In genomic region chr15:49895337-49896223, GRCh38 we compare ENCODE assay signal across 16 cellular contexts.
A peak's percentile ranks its signal among the peaks of the same experiment; 100 is the strongest.
DNase-seq lines count a peak whose midpoint lies in the region; ATAC-seq and TF ChIP-seq lines count a peak whose summit lies in the region.
"Had no signal": no experiment of that assay in that cellular context is flagged by ENCODE, and none has a peak within 500 bp of the region (broad histone marks: within the 10 kb centered on the region; RNA-seq: fewer than 3 reads in every experiment).

No MANE protein-coding gene starts in this region.

- H3K4me1 ChIP-seq in ACC112 (ENCODE audit: control insufficient read depth, insufficient read depth, low read length, unreplicated experiment) (no peaks in the 10 kb centered on the region), gastroesophageal sphincter (peaks cover under 1 to 32% (median 14%) of the 10 kb centered on the region in 3 donors)

- 33 to 70% methylated on average over 5 to 6 of the region's 6 CpGs for WGBS in gastroesophageal sphincter (ENCODE audit: low coverage in 1 of 2), 2 donors

- H3K27me3 ChIP-seq in ACC112 (ENCODE audit: insufficient read depth, low read length) (no peaks in the 10 kb centered on the region), gastroesophageal sphincter (no peaks in the 10 kb centered on the region)

- H3K4me3 ChIP-seq in ACC112 (ENCODE audit: low read depth, low read length) (no peak overlapping the region), gastroesophageal sphincter (no peak overlapping the region)

- TF ChIP-seq CTCF in gastroesophageal sphincter (IDR thresholded peaks at IDR 0.05) (no peak), neural crest cell (conservative IDR thresholded peaks at IDR 0.05) (no peak)

- POLR2A ChIA-PET in HEK293T (lab: Yijun Ruan, JAX) = no interaction called here

- H3K9me3 ChIP-seq in gastroesophageal sphincter = no peaks in the 10 kb centered on the region

- no peak overlapping the region for H3K27ac ChIP-seq in ACC112 (ENCODE audit: low read depth, low read length)
- H3K27ac ChIP-seq in gastroesophageal sphincter = peak overlapping the region; percentile 20 to 58 (median 42)

- peak overlapping the region; percentile 85 for H3K27ac Mint-ChIP-seq in neural crest cell (ENCODE audit: unreplicated experiment)
- H3K27ac Mint-ChIP-seq: activated naive CD4-positive, alpha-beta T cell treated with anti-CD3 and anti-CD28 coated beads, Interleukin-2, amount 10 ng/mL, durations not matched to agents 7 days and 5 days; memory B cell had no signal

- H3K36me3 Mint-ChIP-seq in neural crest cell (ENCODE audit: low read depth) = no peaks in the 10 kb centered on the region
- H3K36me3 Mint-ChIP-seq: activated naive CD4-positive, alpha-beta T cell treated with anti-CD3 and anti-CD28 coated beads, Interleukin-2, amount 10 ng/mL, durations not matched to agents 7 days and 5 days; memory B cell had no signal

- TF ChIP-seq EP300 in gastroesophageal sphincter (IDR thresholded peaks at IDR 0.05) = no peak

- peaks cover 8% of the 10 kb centered on the region for H3K9me3 Mint-ChIP-seq in neural crest cell
- H3K9me3 Mint-ChIP-seq: activated naive CD4-positive, alpha-beta T cell treated with anti-CD3 and anti-CD28 coated beads, Interleukin-2, amount 10 ng/mL, durations not matched to agents 7 days and 5 days; memory B cell had no signal

- H3K79me2 ChIP-seq in ACC112 (ENCODE audit: control insufficient read depth, insufficient read depth, low read length, unreplicated experiment) = no peaks in the 10 kb centered on the region

- ATAC-seq in gastroesophageal sphincter (peak; percentile 41), GM21825 (IDR thresholded peaks at IDR 0.05; ENCODE audit: unreplicated experiment) (no peak), HG03280 (IDR thresholded peaks at IDR 0.05; ENCODE audit: unreplicated experiment) (no peak)
- ATAC-seq: HCT116 had no signal

- CTCF ChIA-PET in HEK293T (lab: Yijun Ruan, JAX) = no interaction called here

- H3K36me3 ChIP-seq in ACC112 (ENCODE audit: insufficient read depth, low read length) (no peaks in the 10 kb centered on the region), gastroesophageal sphincter (no peaks in the 10 kb centered on the region)

- no peak for TF ChIP-seq POLR2A in gastroesophageal sphincter (IDR thresholded peaks at IDR 0.05)

- peaks cover 21% of the 10 kb centered on the region for H3K4me1 Mint-ChIP-seq in neural crest cell
- H3K4me1 Mint-ChIP-seq: activated naive CD4-positive, alpha-beta T cell treated with anti-CD3 and anti-CD28 coated beads, Interleukin-2, amount 10 ng/mL, durations not matched to agents 7 days and 5 days; memory B cell had no signal

- H3K27me3 Mint-ChIP-seq in neural crest cell (ENCODE audit: low read depth) = no peaks in the 10 kb centered on the region
- H3K27me3 Mint-ChIP-seq: activated naive CD4-positive, alpha-beta T cell treated with anti-CD3 and anti-CD28 coated beads, Interleukin-2, amount 10 ng/mL, durations not matched to agents 7 days and 5 days; memory B cell had no signal

- H2AFZ ChIP-seq in ACC112 (ENCODE audit: low read length, unreplicated experiment) = peak overlapping the region; percentile 39

- DNase-seq in SK-MEL-5 (ENCODE audit: low read depth, low spot score) (peak; percentile 32), neural crest cell (ENCODE audit: low read depth, low spot score) (no peak), HEK293T (ENCODE audit: extremely low spot score) (no peak), NCI-H345 (lab: John Stamatoyannopoulos, UW) (no peak)
- DNase-seq: activated naive CD4-positive, alpha-beta T cell treated with anti-CD3 and anti-CD28 coated beads, Interleukin-2, amount 10 ng/mL, durations not matched to agents 7 days and 5 days; cortex of kidney; NCI-H1092; NCI-H524 treated with DMSO at 0.1 percent for 48 hours; RPMI8226; T-helper 9 cell had no signal

- in situ Hi-C loops in SK-MEL-5 (cut with HindIII; ENCODE audit: low pct_unique_long_range_greater_than_20kb, low sequenced_read_pairs) = no loop called here

- H3K4me3 Mint-ChIP-seq in neural crest cell = no peak overlapping the region
- H3K4me3 Mint-ChIP-seq: activated naive CD4-positive, alpha-beta T cell treated with anti-CD3 and anti-CD28 coated beads, Interleukin-2, amount 10 ng/mL, durations not matched to agents 7 days and 5 days; memory B cell had no signal

TF ChIP-seq in HEK293T, 16 proteins besides CTCF, POLR2A, EP300 and RAD21:
- no peak for TF ChIP-seq FOXM1 (IDR thresholded peaks at IDR 0.05; ENCODE audit: borderline replicate concordance)
- TF ChIP-seq SP1 (IDR thresholded peaks at IDR 0.05) = no peak
- TF ChIP-seq TARDBP (IDR thresholded peaks at IDR 0.05) = no peak
- no peak for TF ChIP-seq BHLHE40 (IDR thresholded peaks at IDR 0.05; ENCODE audit: borderline replicate concordance)
- TF ChIP-seq ARNT (IDR thresholded peaks at IDR 0.05) = no peak
- TF ChIP-seq FOXA1 (IDR thresholded peaks at IDR 0.05) = no peak
- TF ChIP-seq ZNF384 (IDR thresholded peaks at IDR 0.05) = no peak
- TF ChIP-seq HDGF (IDR thresholded peaks at IDR 0.05; ENCODE audit: borderline replicate concordance) = no peak
- TF ChIP-seq SUZ12 (IDR thresholded peaks at IDR 0.05) = no peak
- TF ChIP-seq ELF4 (IDR thresholded peaks at IDR 0.05) = no peak
- no peak for TF ChIP-seq CTBP1 (IDR thresholded peaks at IDR 0.05; ENCODE audit: borderline replicate concordance)
- TF ChIP-seq LEF1 (IDR thresholded peaks at IDR 0.05; ENCODE audit: borderline replicate concordance) = no peak
- no peak for TF ChIP-seq FOXK2 (IDR thresholded peaks at IDR 0.05)
